Comparison of ENCODE assay signal across 24 cellular contexts in genomic region chr2:25479761-25480160, GRCh38.
"Had no signal": no experiment of that assay in that cellular context is flagged by ENCODE, and none has a peak within 500 bp of the region (broad histone marks: within the 10 kb centered on the region; RNA-seq: fewer than 3 reads in every experiment).

No MANE protein-coding gene starts in this region.

- DNase-seq: activated CD4-positive, alpha-beta memory T cell treated with anti-CD3 and anti-CD28 coated beads, Interleukin-2, amount 10 ng/mL, durations not matched to agents 7 days and 5 days; activated CD4-positive, alpha-beta T cell treated with anti-CD3 and anti-CD28 coated beads for 48 hours; activated CD4-positive, CD25-positive, alpha-beta regulatory T cell; activated gamma-delta T cell treated with Interleukin-2 at 50 U/mL for 16 hours; anterior cingulate cortex; body of pancreas; dermis blood vessel endothelial cell; effector CD8-positive, alpha-beta T cell; head of caudate nucleus; kidney; lower lobe of right lung; naive thymus-derived CD8-positive, alpha-beta T cell; retina; sigmoid colon; stimulated activated CD4-positive, alpha-beta T cell treated with anti-CD3 and anti-CD28 coated beads, Interleukin-2, amount 100 ng/mL, for 48 hours; stimulated activated CD8-positive, alpha-beta memory T cell treated with anti-CD3 and anti-CD28 coated beads, Interleukin-4, amount 100 ng/mL, for 48 hours; stimulated activated naive CD4-positive, alpha-beta T cell; T-helper 9 cell; testis; upper lobe of left lung had no signal

- H3K4me3 ChIP-seq: body of pancreas, esophagus muscularis mucosa, gastroesophageal sphincter, lower lobe of right lung, sigmoid colon, testis, upper lobe of left lung had no signal

- ATAC-seq: body of pancreas; gastroesophageal sphincter; lower lobe of right lung; naive thymus-derived CD8-positive, alpha-beta T cell had no signal

- H3K4me1 ChIP-seq: body of pancreas, esophagus muscularis mucosa, sigmoid colon, testis, upper lobe of left lung had no signal

- H3K27me3 ChIP-seq: body of pancreas, esophagus muscularis mucosa, gastroesophageal sphincter, sigmoid colon, testis, upper lobe of left lung had no signal

- H3K9me3 Mint-ChIP-seq: activated naive CD4-positive, alpha-beta T cell treated with anti-CD3 and anti-CD28 coated beads, Interleukin-2, amount 50 U/mL, for 24 hours had no signal

- H3K36me3 ChIP-seq: lower lobe of right lung, sigmoid colon, upper lobe of left lung had no signal

- H3K27ac ChIP-seq: body of pancreas, esophagus muscularis mucosa, gastroesophageal sphincter, lower lobe of right lung, sigmoid colon, testis, upper lobe of left lung had no signal

- H3K4me3 Mint-ChIP-seq: activated CD4-positive, alpha-beta memory T cell treated with anti-CD3 and anti-CD28 coated beads, Interleukin-2, amount 10 ng/mL, durations not matched to agents 7 days and 5 days; activated naive CD4-positive, alpha-beta T cell treated with anti-CD3 and anti-CD28 coated beads, Interleukin-2, amount 50 U/mL, for 24 hours; activated T-helper 1 cell treated with anti-CD3 and anti-CD28 coated beads, Interleukin-12 subunit alpha, Interleukin-12 subunit beta, Interleukin-2, Interleukin-4 antibody, amounts not matched to agents 30 ng/mL and 10 ng/mL and 1 ng/mL, durations not matched to agents 14 hours and 24 hours and 36 hours; naive thymus-derived CD8-positive, alpha-beta T cell had no signal

- H3K27ac Mint-ChIP-seq: activated CD4-positive, alpha-beta memory T cell treated with anti-CD3 and anti-CD28 coated beads, Interleukin-2, amount 10 ng/mL, durations not matched to agents 7 days and 5 days; activated naive CD4-positive, alpha-beta T cell treated with anti-CD3 and anti-CD28 coated beads, Interleukin-2, amount 50 U/mL, for 24 hours; activated T-helper 1 cell treated with anti-CD3 and anti-CD28 coated beads, Interleukin-12 subunit alpha, Interleukin-12 subunit beta, Interleukin-2, Interleukin-4 antibody, amounts not matched to agents 30 ng/mL and 10 ng/mL and 1 ng/mL, durations not matched to agents 14 hours and 24 hours and 36 hours; naive thymus-derived CD8-positive, alpha-beta T cell had no signal

- H3K4me1 Mint-ChIP-seq: activated naive CD4-positive, alpha-beta T cell treated with anti-CD3 and anti-CD28 coated beads, Interleukin-2, amount 50 U/mL, for 24 hours had no signal

- H3K27me3 Mint-ChIP-seq: activated CD4-positive, alpha-beta memory T cell treated with anti-CD3 and anti-CD28 coated beads, Interleukin-2, amount 10 ng/mL, durations not matched to agents 7 days and 5 days; activated naive CD4-positive, alpha-beta T cell treated with anti-CD3 and anti-CD28 coated beads, Interleukin-2, amount 50 U/mL, for 24 hours; naive thymus-derived CD8-positive, alpha-beta T cell had no signal

- H3K9me3 ChIP-seq: testis had no signal
